24 cellular contexts compared by ENCODE assay signal in genomic region chr4:189069782-189070181, GRCh38.
"Had no signal": no experiment of that assay in that cellular context is flagged by ENCODE, and none has a peak within 500 bp of the region (broad histone marks: within the 10 kb centered on the region; RNA-seq: fewer than 3 reads in every experiment).

No MANE protein-coding gene starts in this region.

- H3K27me3 ChIP-seq: esophagus squamous epithelium, neural progenitor cell, right lobe of liver, tibial nerve, upper lobe of left lung had no signal

- H3K4me3 ChIP-seq: esophagus squamous epithelium, lung, mucosa of descending colon, neural progenitor cell, right lobe of liver, thoracic aorta, tibial nerve, upper lobe of left lung had no signal

- H3K9me3 ChIP-seq: esophagus squamous epithelium, mucosa of descending colon, right lobe of liver, thoracic aorta, tibial nerve, upper lobe of left lung had no signal

- H3K27ac ChIP-seq: esophagus squamous epithelium, neural progenitor cell, parathyroid adenoma, right lobe of liver, thoracic aorta, tibial nerve, upper lobe of left lung had no signal

- H3K9ac ChIP-seq: neural progenitor cell, parathyroid adenoma had no signal

- H3K4me2 ChIP-seq: neural progenitor cell had no signal

- H2AFZ ChIP-seq: neural progenitor cell, parathyroid adenoma had no signal

- H3K36me3 ChIP-seq: esophagus squamous epithelium, neural progenitor cell, right lobe of liver, thoracic aorta, tibial nerve, upper lobe of left lung had no signal

- H3K4me1 ChIP-seq: esophagus squamous epithelium, neural progenitor cell, parathyroid adenoma, right lobe of liver, tibial nerve, upper lobe of left lung had no signal

- H3K79me2 ChIP-seq: parathyroid adenoma had no signal

- ATAC-seq: left lobe of liver; mucosa of descending colon; naive thymus-derived CD4-positive, alpha-beta T cell; right lobe of liver; stimulated activated naive B cell treated with anti-CD40 and anti-IgM and Interleukin-4, amounts not matched to agents 10 μg/mL and 1 μg/mL and 100 μg/mL, for 72 hours had no signal

- FAIRE-seq: colon, frontal cortex, keratinocyte, small intestine, urothelium cell line had no signal

- DNase-seq: effector CD8-positive, alpha-beta T cell; endodermal cell; erythroblast; esophagus squamous epithelium; hypothalamus; mesenchymal stem cell; mucosa of descending colon; naive thymus-derived CD4-positive, alpha-beta T cell; right lobe of liver; small intestine; stimulated activated CD4-positive, alpha-beta T cell treated with anti-CD3 and anti-CD28 coated beads, Interleukin-15, amount 100 ng/mL, for 24 hours; stimulated activated CD4-positive, alpha-beta T cell treated with anti-CD3 and anti-CD28 coated beads, Interleukin-2, amount 100 ng/mL, for 48 hours; stimulated activated naive B cell treated with anti-CD40 and anti-IgM and Interleukin-4, amounts not matched to agents 10 μg/mL and 1 μg/mL and 100 μg/mL, for 72 hours; upper lobe of left lung had no signal
